15 cellular contexts compared by ENCODE assay signal in genomic region chr20:49866051-49866450, GRCh38. TPM values are rescaled to one million over a fixed set of nuclear protein-coding genes. Genes with fewer than 3 reads are reported as not detected.
DNase-seq lines count a peak whose midpoint lies in the region; ATAC-seq and TF ChIP-seq lines count a peak whose summit lies in the region.
"Had no signal": no experiment of that assay in that cellular context is flagged by ENCODE, and none has a peak within 500 bp of the region (broad histone marks: within the 10 kb centered on the region; RNA-seq: fewer than 3 reads in every experiment).

No MANE protein-coding gene starts in this region.

- intact Hi-C loops in IMR-90 (cut with micrococcal nuclease) = no loop called here
- intact Hi-C loops in psoas muscle (cut with DNase I) = no loop called here

- H4K5ac ChIP-seq in IMR-90 (ENCODE audit: low read depth, low read length) = no peak overlapping the region

- dilution Hi-C loops in IMR-90 (cut with HindIII; ENCODE audit: low sequenced_read_pairs, unreplicated experiment) = no loop called here

- no peak overlapping the region for H3K23ac ChIP-seq in IMR-90 (ENCODE audit: low read depth, low read length)

- peaks cover 2% of the 10 kb centered on the region; the same call in 1 of the 2 replicates for H3K4me1 ChIP-seq in IMR-90 (ENCODE audit: control insufficient read depth, insufficient read depth, low read length)
- peaks cover 5% of the 10 kb centered on the region for H3K4me1 ChIP-seq in psoas muscle

- H3K27me3 ChIP-seq in IMR-90 (ENCODE audit: control insufficient read depth, insufficient read depth, low read length) = no peaks in the 10 kb centered on the region
- H3K27me3 ChIP-seq in psoas muscle (ENCODE audit: insufficient read depth in 3 of 3, low read length in 2 of 3) = no peaks in the 10 kb centered on the region
- H3K27me3 ChIP-seq: gastroesophageal sphincter, MG63 had no signal

- no peak overlapping the region for H2BK15ac ChIP-seq in IMR-90 (ENCODE audit: low read depth, low read length)

- ATAC-seq in IMR-90 (ENCODE audit: low read depth) (no peak; the same call in 1 of the 2 replicates), psoas muscle (peak; percentile 23 to 48 (median 38)), GM21528 (IDR thresholded peaks at IDR 0.05; ENCODE audit: low FRiP score, unreplicated experiment) (no peak), HG03159 (IDR thresholded peaks at IDR 0.05; ENCODE audit: unreplicated experiment) (no peak)
- ATAC-seq: gastroesophageal sphincter had no signal

- H4K8ac ChIP-seq in IMR-90 (ENCODE audit: low read depth in 2 of 2, low read length in 2 of 2) = no peak overlapping the region

- no peak overlapping the region for H2BK5ac ChIP-seq in IMR-90 (ENCODE audit: low read depth, low read length, poor library complexity, severe bottlenecking)

- no peaks in the 10 kb centered on the region; a peak in 1 of 4 replicates for H3K79me1 ChIP-seq in IMR-90 (ENCODE audit: low read depth in 1 of 2, low read length in 2 of 2)

- no peak overlapping the region for H3K4me2 ChIP-seq in IMR-90 (ENCODE audit: low read depth, low read length)

- H3K27ac ChIP-seq in IMR-90 (ENCODE audit: insufficient read depth, low read length) (no peak overlapping the region), coronary artery (peak overlapping the region in 1 of 2 donors; percentile 3), psoas muscle (peak overlapping the region; percentile 32)
- H3K27ac ChIP-seq: gastroesophageal sphincter had no signal

- in situ Hi-C loops in IMR-90 (cut with MboI; ENCODE audit: low sequenced_read_pairs) = loop anchor here (25.0 kb wide), 1 partner anchor 529 kb away; no protein-coding TSS in a partner anchor

- H3K36me3 ChIP-seq in IMR-90 (ENCODE audit: control insufficient read depth, insufficient read depth, low read length) (peaks cover 15% of the 10 kb centered on the region), psoas muscle (ENCODE audit: insufficient read depth in 1 of 2, low read depth in 1 of 2) (peaks cover 0 to 89% of the 10 kb centered on the region in 2 donors)

- TF ChIP-seq CTCF in AG10803 (conservative IDR thresholded peaks at IDR 0.05; ENCODE audit: low read length) (no peak), IMR-90 (conservative IDR thresholded peaks at IDR 0.05; ENCODE audit: low read depth, low read length) (no peak), coronary artery (IDR thresholded peaks at IDR 0.05) (no peak), psoas muscle (IDR thresholded peaks at IDR 0.05) (no peak)

- CTCF ChIA-PET in IMR-90 (lab: Yijun Ruan, JAX) = no interaction called here

- 93% methylated on average over 6 of the region's 8 CpGs; no CpG with 5 or more reads in 1 of the 2 experiments for WGBS in IMR-90 (ENCODE audit: extremely low coverage in 2 of 2, insufficient read length in 1 of 2), 2 experiments
- 80 to 86% (median 82%) methylated on average over 8 of the region's 8 CpGs for WGBS in psoas muscle, 3 donors

- H3K4me3 ChIP-seq in AG10803 (ENCODE audit: low read length) (peak overlapping the region; percentile 39), IMR-90 (ENCODE audit: insufficient read depth, low read depth, low read length) (no peak overlapping the region), coronary artery (no peak overlapping the region), psoas muscle (no peak overlapping the region)
- H3K4me3 ChIP-seq: gastroesophageal sphincter, MG63 had no signal

- H2BK120ac ChIP-seq in IMR-90 (ENCODE audit: low read depth, low read length) = no peak overlapping the region

- H3K9ac ChIP-seq in IMR-90 (ENCODE audit: low read depth, low read length) = no peak overlapping the region

- no peak overlapping the region for H3K4ac ChIP-seq in IMR-90 (ENCODE audit: low read depth, low read length)

- H2BK20ac ChIP-seq in IMR-90 (ENCODE audit: low read depth, low read length) = no peak overlapping the region

- no peak overlapping the region for H3K56ac ChIP-seq in IMR-90 (ENCODE audit: extremely low read depth, insufficient read depth, low read length)

- no peak overlapping the region for H2AK9ac ChIP-seq in IMR-90 (replicated peaks; ENCODE audit: low read depth, low read length, poor library complexity)

- POLR2A ChIA-PET in IMR-90 (lab: Charles Lee; ENCODE audit: unreplicated experiment) = no interaction called here

- peaks cover 4% of the 10 kb centered on the region; the same call in 1 of the 2 replicates for H3K9me1 ChIP-seq in IMR-90 (ENCODE audit: insufficient read depth, low read length)

- H3K18ac ChIP-seq in IMR-90 (ENCODE audit: low read depth, low read length) = no peak overlapping the region

- no peak overlapping the region for H2AFZ ChIP-seq in IMR-90 (replicated peaks; ENCODE audit: low read length, poor library complexity)

- H3K9me3 ChIP-seq in IMR-90 (ENCODE audit: control insufficient read depth, insufficient read depth, low read length) (no peaks in the 10 kb centered on the region), psoas muscle (no peaks in the 10 kb centered on the region)
- H3K9me3 ChIP-seq: gastroesophageal sphincter, MG63 had no signal

- no peak for TF ChIP-seq RAD21 in IMR-90 (IDR thresholded peaks at IDR 0.05; ENCODE audit: low read length)

- no TSS peak for BruUV-seq in IMR-90 (replicated peaks; lab: Mats Ljungman, UMichigan)

- H3K14ac ChIP-seq in IMR-90 (replicated peaks; ENCODE audit: low read depth, low read length) = no peak overlapping the region

- DNase-seq in AG10803 (ENCODE audit: low read depth) (peak; percentile 98), IMR-90 (peak; percentile 75), coronary artery (ENCODE audit: low spot score) (peak; percentile 14), psoas muscle (no peak), NCI-H2196 treated with DMSO at 0.1 percent for 48 hours (lab: John Stamatoyannopoulos, UW; ENCODE audit: unreplicated experiment) (no peak), COR-L47 (lab: John Stamatoyannopoulos, UW) (no peak)
- DNase-seq: C1 segment of cervical spinal cord, MG63, NCI-H1930, NCI-H774, occipital lobe, RPMI8226 had no signal

- H4K20me1 ChIP-seq in IMR-90 (ENCODE audit: insufficient read depth, low read length) = no peaks in the 10 kb centered on the region

- no peak for TF ChIP-seq POLR2A in IMR-90 (IDR thresholded peaks at IDR 0.05; ENCODE audit: low read depth, low read length)

- no peak overlapping the region for H2AK5ac ChIP-seq in IMR-90 (ENCODE audit: low read depth, low read length)

- H4K91ac ChIP-seq in IMR-90 (ENCODE audit: insufficient read depth, low read depth, low read length) = no peak overlapping the region

TF ChIP-seq in IMR-90, 13 proteins besides CTCF, POLR2A, EP300 and RAD21:
- TF ChIP-seq NFE2L2 (IDR thresholded peaks at IDR 0.05; ENCODE audit: low read depth, low read length) (no peak), MXI1 (IDR thresholded peaks at IDR 0.05; ENCODE audit: borderline replicate concordance, low read depth, low read length) (no peak), CEBPB (IDR thresholded peaks at IDR 0.05; ENCODE audit: low read depth, low read length) (peak; percentile 25; the same call in 1 of the 2 replicates)

RNA-seq across cellular contexts. Expression of gene SPATA2, which starts 49.3 kb away (rescaled TPM):
- total RNA-seq in IMR-90 (2012; rRNA removed) (1.3 and 1.4 TPM in 2 replicates), psoas muscle (10 to 100 TPM in 2 of 4 donors, 1 to 10 TPM in 2; 6.7 to 16.3 (median 10.3) TPM)
- polyA plus RNA-seq in IMR-90 (2012; rRNA removed) (4.4 and 4.5 TPM in 2 replicates), psoas muscle (10 to 100 TPM in 1 of 3 donors, 1 to 10 TPM in 2; 7.8 to 15.0 (median 8.1) TPM)
- polyA plus RNA-seq in IMR-90 (2012; cell fraction: cytosol; rRNA removed) = 3.5 and 5.8 TPM in 2 replicates
- polyA plus RNA-seq in IMR-90 (2012; cell fraction: nucleus; rRNA removed; ENCODE audit: low replicate concordance) = 5.9 and 9.4 TPM in 2 replicates

RNA-seq across cellular contexts. Expression of gene SLC9A8, which starts 53.4 kb away (rescaled TPM):
- total RNA-seq in IMR-90 (2012; rRNA removed) = 3.6 and 5.0 TPM in 2 replicates
- 4.0 and 4.1 TPM in 2 replicates for polyA plus RNA-seq in IMR-90 (2012; rRNA removed)
- polyA plus RNA-seq in IMR-90 (2012; cell fraction: cytosol; rRNA removed) = 1.5 and 2.1 TPM in 2 replicates
- 17.0 and 18.2 TPM in 2 replicates for polyA plus RNA-seq in IMR-90 (2012; cell fraction: nucleus; rRNA removed; ENCODE audit: low replicate concordance)
- total RNA-seq in psoas muscle = 10 to 100 TPM in 3 of 4 donors, 1 to 10 TPM in 1; 8.2 to 19.4 (median 11.2) TPM
- polyA plus RNA-seq in psoas muscle = 10 to 100 TPM in 1 of 3 donors, 1 to 10 TPM in 2; 6.1 to 11.4 (median 6.3) TPM

Comparison
In these comparisons a context has a peak if more than half of its experiments do, and no peak if none do; other contexts are left out.
1. DNase-seq: peak in AG10803 (single experiment), IMR-90 (single experiment) and coronary artery (single experiment); none in psoas muscle (0 of 2), NCI-H2196 treated with DMSO at 0.1 percent for 48 hours (single experiment) and COR-L47 (single experiment).
2. ATAC-seq: peak in psoas muscle (4 of 4); none in IMR-90 (single experiment), GM21528 (single experiment) and HG03159 (single experiment).